ENCODE assay signal across 12 cellular contexts in the genomic region with DNA sequence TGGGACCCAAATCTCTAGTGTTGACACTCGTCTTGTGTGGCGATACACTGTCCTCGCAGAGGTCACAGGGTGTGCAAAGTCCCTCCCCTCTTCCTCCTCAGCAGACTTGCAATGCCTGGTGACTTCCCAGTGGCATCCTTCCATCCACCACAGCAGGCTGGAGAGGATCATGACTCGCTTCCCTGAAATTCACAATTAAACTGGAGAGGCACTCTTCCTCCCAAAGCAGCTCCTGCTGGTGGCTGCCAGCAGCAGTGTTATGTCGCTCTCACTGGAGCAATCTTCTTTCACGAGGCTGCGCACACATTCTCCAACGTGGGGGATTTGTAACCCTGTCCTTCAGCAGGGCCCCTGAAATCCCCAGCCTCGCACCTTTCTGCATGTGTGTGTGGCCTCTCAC.
DNase-seq lines count a peak whose midpoint lies in the region; ATAC-seq, FAIRE-seq and TF ChIP-seq lines count a peak whose summit lies in the region.
"Had no signal": no experiment of that assay in that cellular context is flagged by ENCODE, and none has a peak within 500 bp of the region (broad histone marks: within the 10 kb centered on the region; RNA-seq: fewer than 3 reads in every experiment).

No MANE protein-coding gene starts in this region.

- H3K27ac Mint-ChIP-seq in activated CD4-positive, alpha-beta T cell treated with anti-CD3 and anti-CD28 coated beads for 36 hours = no peak overlapping the region

- peak; percentile 66 for FAIRE-seq in endothelial cell of umbilical vein (lab: Jason Lieb, UNC)

- peak; percentile 60 for DNase-seq in ELR (ENCODE audit: low read depth)
- peak; percentile 9 for DNase-seq in NCI-H2196 treated with DMSO at 0.1 percent for 48 hours (lab: John Stamatoyannopoulos, UW; ENCODE audit: unreplicated experiment)
- peak; percentile 41 for DNase-seq in endothelial cell of umbilical vein (ENCODE audit: low read depth, low spot score)
- no peak for DNase-seq in omental fat pad (ENCODE audit: low spot score)
- DNase-seq in stimulated activated CD4-positive, alpha-beta T cell treated with anti-CD3 and anti-CD28 coated beads, Interleukin-4, amount 100 ng/mL, for 24 hours = no peak
- DNase-seq in activated T-cell treated with anti-CD3 and anti-CD28 coated beads, Interleukin-2, amount 50 U/mL, for 48 hours = no peak
- no peak for DNase-seq in HuH-7.5 (ENCODE audit: low spot score)
- DNase-seq in activated CD4-positive, alpha-beta T cell treated with anti-CD3 and anti-CD28 coated beads for 36 hours = no peak
- DNase-seq: amygdala, NCI-H1105 had no signal

- no peaks in the 10 kb centered on the region for H3K9me3 ChIP-seq in endothelial cell of umbilical vein (replicated peaks; ENCODE audit: control insufficient read depth, insufficient read depth, low read length)
- H3K9me3 ChIP-seq: tibial nerve had no signal

- ATAC-seq in omental fat pad (ENCODE audit: low FRiP score) = peak; percentile 10
- ATAC-seq in activated CD4-positive, alpha-beta T cell treated with anti-CD3 and anti-CD28 coated beads for 36 hours = no peak

- peaks cover 16% of the 10 kb centered on the region for H3K4me1 Mint-ChIP-seq in activated CD4-positive, alpha-beta T cell treated with anti-CD3 and anti-CD28 coated beads for 36 hours

- CTCF ChIA-PET in endothelial cell of umbilical vein (lab: Charles Lee) = interaction anchor here (1.0 to 1.5 kb wide), 3 partner anchors 12 to 44 kb away, joined by 3 to 4 read pairs (median 3); no protein-coding TSS in a partner anchor
- CTCF ChIA-PET in activated CD4-positive, alpha-beta T cell treated with anti-CD3 and anti-CD28 coated beads for 36 hours (lab: Charles Lee) = no interaction called here

- no peaks in the 10 kb centered on the region for H3K36me3 Mint-ChIP-seq in activated CD4-positive, alpha-beta T cell treated with anti-CD3 and anti-CD28 coated beads for 36 hours (ENCODE audit: low read depth)

- H3K27me3 Mint-ChIP-seq in activated CD4-positive, alpha-beta T cell treated with anti-CD3 and anti-CD28 coated beads for 36 hours = no peaks in the 10 kb centered on the region

- dilution Hi-C loops in endothelial cell of umbilical vein (cut with MboI; ENCODE audit: extremely low pct_ligation_motif_present, low sequenced_read_pairs) = no loop called here

- H3K27me3 ChIP-seq in endothelial cell of umbilical vein (ENCODE audit: control insufficient read depth in 2 of 2, insufficient read depth in 2 of 2, low read length in 2 of 2) = no peaks in the 10 kb centered on the region
- H3K27me3 ChIP-seq: tibial nerve had no signal

- no peaks in the 10 kb centered on the region for H3K79me2 ChIP-seq in endothelial cell of umbilical vein (ENCODE audit: control insufficient read depth, insufficient read depth, low read length)

- no peak overlapping the region for H3K27ac ChIP-seq in endothelial cell of umbilical vein (ENCODE audit: insufficient read depth, low read depth, low read length)
- H3K27ac ChIP-seq: tibial nerve, VCaP had no signal

- no peak overlapping the region for H3K9ac ChIP-seq in endothelial cell of umbilical vein (replicated peaks; ENCODE audit: extremely low read depth, insufficient read depth, low read length)

- H3K4me1 ChIP-seq in endothelial cell of umbilical vein (ENCODE audit: control insufficient read depth, extremely low read depth, insufficient read depth, low read length) = peaks cover 4% of the 10 kb centered on the region

- no TSS peak for BruUV-seq in endothelial cell of umbilical vein (replicated peaks; lab: Mats Ljungman, UMichigan)

- H3K9me3 Mint-ChIP-seq in activated CD4-positive, alpha-beta T cell treated with anti-CD3 and anti-CD28 coated beads for 36 hours (ENCODE audit: low read depth) = no peaks in the 10 kb centered on the region

- no peak overlapping the region for H3K4me3 ChIP-seq in endothelial cell of umbilical vein (replicated peaks in 1 of 3; ENCODE audit: insufficient read depth in 1 of 3, low read depth in 1 of 3, low read length in 3 of 3)
- H3K4me3 ChIP-seq: tibial nerve had no signal

- H3K4me2 ChIP-seq in endothelial cell of umbilical vein (ENCODE audit: insufficient read depth, low read length) = no peak overlapping the region

- no peak for TF ChIP-seq POLR2A in endothelial cell of umbilical vein (IDR thresholded peaks at IDR 0.05; ENCODE audit: low read depth, low read length)

- intact Hi-C loops in endothelial cell of umbilical vein (cut with micrococcal nuclease) = no loop called here
- intact Hi-C loops in activated CD4-positive, alpha-beta T cell treated with anti-CD3 and anti-CD28 coated beads for 36 hours (cut with DNase I, micrococcal nuclease) = no loop called here

- no peaks in the 10 kb centered on the region for H4K20me1 ChIP-seq in endothelial cell of umbilical vein (replicated peaks; ENCODE audit: control insufficient read depth, extremely low read depth, insufficient read depth, low read length)

- no peaks in the 10 kb centered on the region for H3K36me3 ChIP-seq in endothelial cell of umbilical vein (ENCODE audit: control insufficient read depth in 2 of 2, extremely low read depth in 1 of 2, insufficient read depth in 2 of 2, low read length in 2 of 2)
- H3K36me3 ChIP-seq: tibial nerve had no signal

- H3K4me3 Mint-ChIP-seq in activated CD4-positive, alpha-beta T cell treated with anti-CD3 and anti-CD28 coated beads for 36 hours = no peak overlapping the region

- POLR2A ChIA-PET in endothelial cell of umbilical vein (lab: Charles Lee) = no interaction called here
- POLR2A ChIA-PET in activated CD4-positive, alpha-beta T cell treated with anti-CD3 and anti-CD28 coated beads for 36 hours (lab: Charles Lee) = interaction anchor here (0.6 kb wide), 1 partner anchor 422 kb away, joined by 4 read pairs; the partner anchor contains the start of gene VEZT

- peak in 1 of 2 donors; percentile 18 for TF ChIP-seq CTCF in endothelial cell of umbilical vein (IDR thresholded peaks at IDR 0.05; ENCODE audit: extremely low read depth in 1 of 2, insufficient read depth in 1 of 2, low read depth in 1 of 2, low read length in 2 of 2)
- TF ChIP-seq CTCF in omental fat pad (IDR thresholded peaks at IDR 0.05) = no peak

- H2AFZ ChIP-seq in endothelial cell of umbilical vein (ENCODE audit: low read depth, low read length) = no peak overlapping the region

- H3K9me1 ChIP-seq in endothelial cell of umbilical vein (replicated peaks; ENCODE audit: control insufficient read depth, extremely low read depth, insufficient read depth, low read length) = no peaks in the 10 kb centered on the region

TF ChIP-seq in endothelial cell of umbilical vein, 7 proteins besides CTCF, POLR2A, EP300 and RAD21:
- TF ChIP-seq GATA2 (IDR thresholded peaks at IDR 0.05; ENCODE audit: insufficient read depth, insufficient read length, low read depth, low read length) (no peak), FOS (IDR thresholded peaks at IDR 0.05; ENCODE audit: borderline replicate concordance, insufficient read depth, low read length) (peak; percentile 25)
TF ChIP-seq in endothelial cell of umbilical vein: peak in this region for 1.

Comparison
In these comparisons a context has a peak if more than half of its experiments do, and no peak if none do; other contexts are left out.
1. DNase-seq: peak in ELR (single experiment), NCI-H2196 treated with DMSO at 0.1 percent for 48 hours (single experiment) and endothelial cell of umbilical vein (single experiment); none in omental fat pad (single experiment), stimulated activated CD4-positive, alpha-beta T cell treated with anti-CD3 and anti-CD28 coated beads, Interleukin-4, amount 100 ng/mL, for 24 hours (single experiment), activated T-cell treated with anti-CD3 and anti-CD28 coated beads, Interleukin-2, amount 50 U/mL, for 48 hours (0 of 2), HuH-7.5 (single experiment) and activated CD4-positive, alpha-beta T cell treated with anti-CD3 and anti-CD28 coated beads for 36 hours (single experiment).